ENCODE assay signal across 17 cellular contexts in genomic region chr2:191869781-191870180, GRCh38. TPM values are rescaled to one million over a fixed set of nuclear protein-coding genes. Genes with fewer than 3 reads are reported as not detected.
DNase-seq lines count a peak whose midpoint lies in the region; ATAC-seq, FAIRE-seq and TF ChIP-seq lines count a peak whose summit lies in the region.
"Had no signal": no experiment of that assay in that cellular context is flagged by ENCODE, and none has a peak within 500 bp of the region (broad histone marks: within the 10 kb centered on the region; RNA-seq: fewer than 3 reads in every experiment).

No MANE protein-coding gene starts in this region.

- no peaks in the 10 kb centered on the region for H3K27me3 ChIP-seq in astrocyte (ENCODE audit: insufficient read depth, low read length)
- no peaks in the 10 kb centered on the region for H3K27me3 ChIP-seq in neural cell (ENCODE audit: insufficient read depth, low read depth, low read length)
- H3K27me3 ChIP-seq in stomach, result no peaks in the 10 kb centered on the region
- H3K27me3 ChIP-seq: SJSA1 had no signal

- no peak overlapping the region for H3K27ac Mint-ChIP-seq in astrocyte (ENCODE audit: unreplicated experiment)
- H3K27ac Mint-ChIP-seq: activated CD4-positive, alpha-beta memory T cell treated with anti-CD3 and anti-CD28 coated beads, Interleukin-2, amount 10 ng/mL, durations not matched to agents 7 days and 5 days; activated T-helper 1 cell treated with anti-CD3 and anti-CD28 coated beads, Interleukin-12 subunit alpha, Interleukin-12 subunit beta, Interleukin-2, Interleukin-4 antibody, amounts not matched to agents 30 ng/mL and 10 ng/mL and 1 ng/mL, durations not matched to agents 14 hours and 24 hours and 36 hours; IgD-negative memory B cell had no signal

- no peaks in the 10 kb centered on the region for H3K27me3 Mint-ChIP-seq in astrocyte (ENCODE audit: low read depth, unreplicated experiment)

- no peak for TF ChIP-seq CTCF in astrocyte (IDR thresholded peaks at IDR 0.05; ENCODE audit: insufficient read depth, low read depth, low read length)
- peak; percentile 63 for TF ChIP-seq CTCF in neural cell (IDR thresholded peaks at IDR 0.05; ENCODE audit: poor library complexity, severe bottlenecking)
- TF ChIP-seq CTCF in stomach (IDR thresholded peaks at IDR 0.05), result no peak

- H4K20me1 ChIP-seq in astrocyte (ENCODE audit: insufficient read depth, low read length) (no peaks in the 10 kb centered on the region), neural cell (ENCODE audit: insufficient read depth) (no peaks in the 10 kb centered on the region)

- H3K4me1 ChIP-seq in astrocyte (ENCODE audit: insufficient read depth, low read length), result peaks cover 23% of the 10 kb centered on the region
- H3K4me1 ChIP-seq in stomach, result peaks cover 5 to 29% (median 17%) of the 10 kb centered on the region in 4 donors

- no peak for TF ChIP-seq POLR2A in stomach (IDR thresholded peaks at IDR 0.05)

- no peak overlapping the region for H3K4me3 Mint-ChIP-seq in astrocyte (ENCODE audit: unreplicated experiment)
- H3K4me3 Mint-ChIP-seq: activated CD4-positive, alpha-beta memory T cell treated with anti-CD3 and anti-CD28 coated beads, Interleukin-2, amount 10 ng/mL, durations not matched to agents 7 days and 5 days; activated T-helper 1 cell treated with anti-CD3 and anti-CD28 coated beads, Interleukin-12 subunit alpha, Interleukin-12 subunit beta, Interleukin-2, Interleukin-4 antibody, amounts not matched to agents 30 ng/mL and 10 ng/mL and 1 ng/mL, durations not matched to agents 14 hours and 24 hours and 36 hours; IgD-negative memory B cell had no signal

- H3K27ac ChIP-seq in astrocyte (ENCODE audit: low read depth, low read length) (no peak overlapping the region), neural cell (ENCODE audit: low read length) (no peak overlapping the region), stomach (no peak overlapping the region)
- H3K27ac ChIP-seq: 22Rv1, SJSA1 had no signal

- no peaks in the 10 kb centered on the region for H3K9me3 ChIP-seq in astrocyte (ENCODE audit: insufficient read depth, low read depth, low read length)
- no peaks in the 10 kb centered on the region for H3K9me3 ChIP-seq in neural cell (ENCODE audit: low read length)
- no peaks in the 10 kb centered on the region for H3K9me3 ChIP-seq in stomach
- H3K9me3 ChIP-seq: SJSA1 had no signal

- H3K36me3 ChIP-seq in astrocyte (ENCODE audit: insufficient read depth, low read length) (no peaks in the 10 kb centered on the region), neural cell (ENCODE audit: insufficient read depth, low read length) (no peaks in the 10 kb centered on the region), stomach (no peaks in the 10 kb centered on the region)
- H3K36me3 ChIP-seq: SJSA1 had no signal

- intact Hi-C loops in stomach (cut with DNase I; ENCODE audit: low total_unique reads), result no loop called here

- TF ChIP-seq EP300 in neural cell (conservative IDR thresholded peaks at IDR 0.05; ENCODE audit: poor library complexity, severe bottlenecking), result no peak
- TF ChIP-seq EP300 in stomach (IDR thresholded peaks at IDR 0.05), result no peak

- FAIRE-seq in astrocyte (lab: Jason Lieb, UNC), result peak; percentile 37

- H3K4me2 ChIP-seq in astrocyte (ENCODE audit: low read length) (no peak overlapping the region), neural cell (ENCODE audit: low read length) (no peak overlapping the region)

- no peak overlapping the region for H3K9ac ChIP-seq in astrocyte (ENCODE audit: low read length)
- no peak overlapping the region for H3K9ac ChIP-seq in neural cell (ENCODE audit: low read length)

- H3K9me3 Mint-ChIP-seq in astrocyte (ENCODE audit: unreplicated experiment), result no peaks in the 10 kb centered on the region
- H3K9me3 Mint-ChIP-seq: activated CD4-positive, alpha-beta memory T cell treated with anti-CD3 and anti-CD28 coated beads, Interleukin-2, amount 10 ng/mL, durations not matched to agents 7 days and 5 days; activated T-helper 1 cell treated with anti-CD3 and anti-CD28 coated beads, Interleukin-12 subunit alpha, Interleukin-12 subunit beta, Interleukin-2, Interleukin-4 antibody, amounts not matched to agents 30 ng/mL and 10 ng/mL and 1 ng/mL, durations not matched to agents 14 hours and 24 hours and 36 hours had no signal

- TF ChIP-seq RAD21 in neural cell (conservative IDR thresholded peaks at IDR 0.05), result peak; percentile 78

- DNase-seq in DMS 273 (lab: John Stamatoyannopoulos, UW; ENCODE audit: unreplicated experiment) (peak; percentile 20), DMS 273 treated with DMSO at 0.1 percent for 48 hours (lab: John Stamatoyannopoulos, UW) (no peak), NCI-H146 (lab: John Stamatoyannopoulos, UW) (peak; percentile 23), astrocyte (ENCODE audit: low read depth) (no peak), SK-N-DZ (ENCODE audit: low spot score) (no peak), stomach (no peak)
- DNase-seq: activated CD4-positive, alpha-beta memory T cell treated with anti-CD3 and anti-CD28 coated beads, Interleukin-2, amount 10 ng/mL, durations not matched to agents 7 days and 5 days; GDM1; left cardiac atrium; NK-92 treated with Interleukin-12 subunit alpha and Interleukin-12 subunit beta, amount 100 ng/mL, for 24 hours; stimulated activated CD4-positive, alpha-beta T cell treated with anti-CD3 and anti-CD28 coated beads, Interleukin-15, amount 100 ng/mL, for 24 hours had no signal

- WGBS in stomach, 5 donors, result 74 to 86% (median 83%) methylated on average over 4 of the region's 4 CpGs

- no peak for ATAC-seq in GM21381 (IDR thresholded peaks at IDR 0.05; ENCODE audit: unreplicated experiment)
- ATAC-seq: left cardiac atrium had no signal

- peaks cover 25% of the 10 kb centered on the region for H3K4me1 Mint-ChIP-seq in astrocyte (ENCODE audit: low read depth, unreplicated experiment)
- H3K4me1 Mint-ChIP-seq: activated CD4-positive, alpha-beta memory T cell treated with anti-CD3 and anti-CD28 coated beads, Interleukin-2, amount 10 ng/mL, durations not matched to agents 7 days and 5 days; IgD-negative memory B cell had no signal

- H3K36me3 Mint-ChIP-seq in astrocyte (ENCODE audit: low read depth, unreplicated experiment), result no peaks in the 10 kb centered on the region
- H3K36me3 Mint-ChIP-seq: IgD-negative memory B cell had no signal

- H3F3A ChIP-seq in neural cell (ENCODE audit: insufficient read depth, low read length, poor library complexity, severe bottlenecking), result no peaks in the 10 kb centered on the region

- H3K4me3 ChIP-seq in astrocyte (ENCODE audit: insufficient read depth, low read depth, low read length), result no peak overlapping the region
- no peak overlapping the region for H3K4me3 ChIP-seq in neural cell (ENCODE audit: low read length)
- H3K4me3 ChIP-seq in stomach, result no peak overlapping the region
- H3K4me3 ChIP-seq: SJSA1 had no signal

- no peaks in the 10 kb centered on the region for H3K9me2 ChIP-seq in neural cell (ENCODE audit: insufficient read depth, low read length)

- H3K79me2 ChIP-seq in astrocyte (ENCODE audit: insufficient read depth, low read length), result no peaks in the 10 kb centered on the region
- no peaks in the 10 kb centered on the region for H3K79me2 ChIP-seq in neural cell (replicated peaks; ENCODE audit: insufficient read depth, low read length)

- H2AFZ ChIP-seq in astrocyte (ENCODE audit: low read depth, low read length) (no peak overlapping the region), neural cell (ENCODE audit: low read depth, low read length) (no peak overlapping the region)

TF ChIP-seq in neural cell, 6 proteins besides CTCF, POLR2A, EP300 and RAD21:
- no peak for TF ChIP-seq EZH2 (IDR thresholded peaks at IDR 0.05; ENCODE audit: borderline replicate concordance, insufficient read depth, low read length, poor library complexity, severe bottlenecking)
- peak; percentile 75 for TF ChIP-seq SMC3 (conservative IDR thresholded peaks at IDR 0.05; ENCODE audit: poor library complexity)
- TF ChIP-seq REST (IDR thresholded peaks at IDR 0.05; ENCODE audit: borderline replicate concordance), result no peak

RNA-seq across cellular contexts. Expression of gene CAVIN2, which starts 22.9 kb away (rescaled TPM):
- total RNA-seq in astrocyte, result 1.9 and 2.8 TPM in 2 replicates
- polyA plus RNA-seq in neural cell, result not detected in 2 replicates
- not detected in 2 replicates for polyA minus RNA-seq in neural cell
- polyA plus RNA-seq in SK-N-DZ (2014; cell fraction: cytosol; rRNA removed), result not detected in 2 replicates
- not detected in 2 replicates for polyA plus RNA-seq in SK-N-DZ (2014; cell fraction: nucleus; rRNA removed)
- total RNA-seq in stomach, result 10 to 100 TPM in 3 of 5 donors, 1 to 10 TPM in 2; 5.8 to 46.3 (median 19.4) TPM
- 10 to 100 TPM in 2 of 3 donors, 1 to 10 TPM in 1; 6.2 to 13.9 (median 13.6) TPM for polyA plus RNA-seq in stomach
- total RNA-seq: activated CD4-positive, alpha-beta memory T cell treated with anti-CD3 and anti-CD28 coated beads, Interleukin-2, amount 10 ng/mL, durations not matched to agents 7 days and 5 days; activated T-helper 1 cell treated with anti-CD3 and anti-CD28 coated beads, Interleukin-12 subunit alpha, Interleukin-12 subunit beta, Interleukin-2, Interleukin-4 antibody, amounts not matched to agents 30 ng/mL and 10 ng/mL and 1 ng/mL, durations not matched to agents 14 hours and 24 hours and 36 hours had no signal

Comparison
In these comparisons a context has a peak if more than half of its experiments do, and no peak if none do; other contexts are left out.
1. DNase-seq: peak in DMS 273 (single experiment) and NCI-H146 (single experiment); none in DMS 273 treated with DMSO at 0.1 percent for 48 hours (single experiment), astrocyte (single experiment), SK-N-DZ (single experiment) and stomach (single experiment).